ENCODE assay signal across 1 cellular context in genomic region chr19:49929611-49930482, GRCh38.
TF ChIP-seq lines count a peak whose summit lies in the region.

No MANE protein-coding gene starts in this region.

TF ChIP-seq in HepG2, 621 proteins besides CTCF, POLR2A, EP300 and RAD21 (continued from another document and continues in another):
- TF ChIP-seq GRHL1 (CRISPR knock-in tag; conservative IDR thresholded peaks at IDR 0.05) = no peak
- no peak for TF ChIP-seq NR2F2 (IDR thresholded peaks at IDR 0.05; ENCODE audit: borderline replicate concordance, low read depth)
- peak; percentile 82 for TF ChIP-seq ZSCAN31 (CRISPR knock-in tag; IDR thresholded peaks at IDR 0.05; ENCODE audit: low read depth)
- TF ChIP-seq TRIM22 (IDR thresholded peaks at IDR 0.05) = no peak
- no peak; the same call in 1 of the 2 replicates for TF ChIP-seq ATAD3A (CRISPR knock-in tag; IDR thresholded peaks at IDR 0.05)
- TF ChIP-seq CREBL2 (CRISPR knock-in tag; IDR thresholded peaks at IDR 0.05; ENCODE audit: borderline replicate concordance) = no peak; the same call in 1 of the 2 replicates
- no peak for TF ChIP-seq RELA (CRISPR knock-in tag; IDR thresholded peaks at IDR 0.05)
- no peak for TF ChIP-seq USF2 (IDR thresholded peaks at IDR 0.05; ENCODE audit: low read depth, low read length)
- TF ChIP-seq USF2 (CRISPR knock-in tag; IDR thresholded peaks at IDR 0.05; ENCODE audit: borderline replicate concordance) = no peak; the same call in 1 of the 2 replicates
- peak; percentile 70 for TF ChIP-seq ZNF275 (CRISPR knock-in tag; IDR thresholded peaks at IDR 0.05; ENCODE audit: borderline replicate concordance)
- TF ChIP-seq SOX5 (CRISPR knock-in tag; IDR thresholded peaks at IDR 0.05; ENCODE audit: borderline replicate concordance) = peak; percentile 54; the same call in 1 of the 2 replicates
- no peak; the same call in 1 of the 2 replicates for TF ChIP-seq IRF2 (CRISPR knock-in tag; IDR thresholded peaks at IDR 0.05)
- TF ChIP-seq ZSCAN20 (CRISPR knock-in tag; IDR thresholded peaks at IDR 0.05; ENCODE audit: borderline replicate concordance) = 0 out of 2 replicates have a peak, but pooled peaks have one; percentile 24
- TF ChIP-seq ZNF142 (CRISPR knock-in tag; IDR thresholded peaks at IDR 0.05) = peak; percentile 73; the same call in 1 of the 2 replicates
- 0 out of 2 replicates have a peak, but pooled peaks have one; percentile 49 for TF ChIP-seq FOXJ3 (CRISPR knock-in tag; IDR thresholded peaks at IDR 0.05; ENCODE audit: borderline replicate concordance)
- peak; percentile 71; the same call in 1 of the 2 replicates for TF ChIP-seq ZNF747 (CRISPR knock-in tag; IDR thresholded peaks at IDR 0.05; ENCODE audit: borderline replicate concordance)
- TF ChIP-seq AGO1 (IDR thresholded peaks at IDR 0.05; ENCODE audit: low read depth, low read length, poor library complexity, severe bottlenecking) = peak; percentile 57
- 0 out of 2 replicates have a peak, but pooled peaks have one; percentile 21 for TF ChIP-seq ZNF121 (CRISPR knock-in tag; IDR thresholded peaks at IDR 0.05)
- no peak for TF ChIP-seq ZNF101 (CRISPR knock-in tag; IDR thresholded peaks at IDR 0.05; ENCODE audit: borderline replicate concordance, low read depth)
- TF ChIP-seq SP140L (CRISPR knock-in tag; IDR thresholded peaks at IDR 0.05; ENCODE audit: borderline replicate concordance) = no peak
- no peak for TF ChIP-seq ARNT (IDR thresholded peaks at IDR 0.05)
- TF ChIP-seq CBX1 (IDR thresholded peaks at IDR 0.05; ENCODE audit: low read depth) = peak; percentile 90
- TF ChIP-seq ISX (CRISPR knock-in tag; conservative IDR thresholded peaks at IDR 0.05) = no peak
- TF ChIP-seq ARNT2 (CRISPR knock-in tag; IDR thresholded peaks at IDR 0.05; ENCODE audit: low read depth) = peak; percentile 79
- peak; percentile 20; the same call in 1 of the 2 replicates for TF ChIP-seq MEIS2 (CRISPR knock-in tag; IDR thresholded peaks at IDR 0.05)
- no peak for TF ChIP-seq LCORL (IDR thresholded peaks at IDR 0.05)
- peak; percentile 51; the same call in 1 of the 2 replicates for TF ChIP-seq LCORL (CRISPR knock-in tag; IDR thresholded peaks at IDR 0.05)
- TF ChIP-seq SRF (IDR thresholded peaks at IDR 0.05; ENCODE audit: low read depth, low read length) = no peak
- no peak for TF ChIP-seq ELF1 (CRISPR knock-in tag; IDR thresholded peaks at IDR 0.05)
- TF ChIP-seq TP53 (CRISPR knock-in tag; conservative IDR thresholded peaks at IDR 0.05) = no peak
- no peak for TF ChIP-seq ZNF382 (CRISPR knock-in tag; IDR thresholded peaks at IDR 0.05; ENCODE audit: borderline replicate concordance)
- TF ChIP-seq U2AF1 (optimal IDR thresholded peaks at IDR 0.05; ENCODE audit: low read depth, low read length) = peak; percentile 82
- no peak for TF ChIP-seq ZNF550 (CRISPR knock-in tag; IDR thresholded peaks at IDR 0.05; ENCODE audit: borderline replicate concordance)
- peak; percentile 97 for TF ChIP-seq MYC (CRISPR knock-in tag; IDR thresholded peaks at IDR 0.05; ENCODE audit: borderline replicate concordance)
- no peak for TF ChIP-seq SNAPC2 (CRISPR knock-in tag; IDR thresholded peaks at IDR 0.05)
- no peak; the same call in 1 of the 2 replicates for TF ChIP-seq ZNF564 (CRISPR knock-in tag; IDR thresholded peaks at IDR 0.05)
- TF ChIP-seq ZNF614 (CRISPR knock-in tag; IDR thresholded peaks at IDR 0.05; ENCODE audit: borderline replicate concordance) = no peak
- no peak; the same call in 1 of the 2 replicates for TF ChIP-seq ZNF639 (CRISPR knock-in tag; conservative IDR thresholded peaks at IDR 0.05)
- 0 out of 2 replicates have a peak, but pooled peaks have one; percentile 28 for TF ChIP-seq NR0B2 (CRISPR knock-in tag; IDR thresholded peaks at IDR 0.05)
- TF ChIP-seq BORCS8-MEF2B (CRISPR knock-in tag; IDR thresholded peaks at IDR 0.05) = peak; percentile 85; the same call in 1 of the 2 replicates
- no peak; the same call in 1 of the 2 replicates for TF ChIP-seq ZFP41 (CRISPR knock-in tag; IDR thresholded peaks at IDR 0.05; ENCODE audit: borderline replicate concordance)
- no peak; the same call in 1 of the 2 replicates for TF ChIP-seq ARHGAP35 (CRISPR knock-in tag; IDR thresholded peaks at IDR 0.05; ENCODE audit: borderline replicate concordance)
- TF ChIP-seq MZF1 (CRISPR knock-in tag; IDR thresholded peaks at IDR 0.05; ENCODE audit: borderline replicate concordance) = no peak
- TF ChIP-seq HOXA3 (CRISPR knock-in tag; IDR thresholded peaks at IDR 0.05) = peak; percentile 65; the same call in 1 of the 2 replicates
- TF ChIP-seq ZNF326 (CRISPR knock-in tag; IDR thresholded peaks at IDR 0.05; ENCODE audit: borderline replicate concordance) = no peak
- TF ChIP-seq ZNF746 (CRISPR knock-in tag; IDR thresholded peaks at IDR 0.05) = peak; percentile 76; the same call in 1 of the 2 replicates
- TF ChIP-seq AHR (CRISPR knock-in tag; IDR thresholded peaks at IDR 0.05) = peak; percentile 69; the same call in 1 of the 2 replicates
- TF ChIP-seq IRF1 (CRISPR knock-in tag; IDR thresholded peaks at IDR 0.05; ENCODE audit: low read depth) = no peak
- TF ChIP-seq ZNF33B (CRISPR knock-in tag; IDR thresholded peaks at IDR 0.05) = peak; percentile 68
- TF ChIP-seq ESRRA (CRISPR knock-in tag; IDR thresholded peaks at IDR 0.05; ENCODE audit: low read depth) = peak; percentile 41; the same call in 1 of the 2 replicates
